ENCODE assay signal across 1 cellular context in genomic region chr18:12933323-12933722, GRCh38.
TF ChIP-seq lines count a peak whose summit lies in the region.

No MANE protein-coding gene starts in this region.

TF ChIP-seq in HepG2, 621 proteins besides CTCF, POLR2A, EP300 and RAD21:
- TF ChIP-seq MAFF (IDR thresholded peaks at IDR 0.05; ENCODE audit: low read depth, low read length) = peak; percentile 46
- no peak for TF ChIP-seq SOX6 (IDR thresholded peaks at IDR 0.05)
- TF ChIP-seq SOX6 (CRISPR knock-in tag; IDR thresholded peaks at IDR 0.05) = peak; percentile 68
- TF ChIP-seq MAFK (conservative IDR thresholded peaks at IDR 0.05 in 1 of 2, IDR thresholded peaks at IDR 0.05 in 1 of 2; ENCODE audit: low read length in 2 of 2) = peak; percentile 61 to 67
- peak; percentile 56; the same call in 1 of the 2 replicates for TF ChIP-seq ARID5B (CRISPR knock-in tag; IDR thresholded peaks at IDR 0.05)
- peak; percentile 85 for TF ChIP-seq SOX13 (IDR thresholded peaks at IDR 0.05)
- TF ChIP-seq SOX13 (CRISPR knock-in tag; conservative IDR thresholded peaks at IDR 0.05 in 1 of 2, IDR thresholded peaks at IDR 0.05 in 1 of 2) = peak in 1 of 2 experiments; percentile 98; a peak in 2 of 4 replicates
- TF ChIP-seq SAP130 (CRISPR knock-in tag; IDR thresholded peaks at IDR 0.05; ENCODE audit: low read depth) = 0 out of 2 replicates have a peak, but pooled peaks have one; percentile 16
- no peak for TF ChIP-seq TFDP1 (CRISPR knock-in tag; IDR thresholded peaks at IDR 0.05; ENCODE audit: borderline replicate concordance)
- TF ChIP-seq SOX5 (CRISPR knock-in tag; IDR thresholded peaks at IDR 0.05; ENCODE audit: borderline replicate concordance) = peak; percentile 93
- peak; percentile 9; the same call in 1 of the 2 replicates for TF ChIP-seq TCF7 (IDR thresholded peaks at IDR 0.05; ENCODE audit: low read depth)
- TF ChIP-seq NBN (conservative IDR thresholded peaks at IDR 0.05) = no peak
- TF ChIP-seq RBAK (CRISPR knock-in tag; IDR thresholded peaks at IDR 0.05) = no peak
- TF ChIP-seq TEAD3 (CRISPR knock-in tag; optimal IDR thresholded peaks at IDR 0.05; ENCODE audit: borderline replicate concordance) = peak; percentile 57
- TF ChIP-seq BCL6 (CRISPR knock-in tag; IDR thresholded peaks at IDR 0.05) = peak; percentile 43; the same call in 1 of the 2 replicates
